In the genomic region with DNA sequence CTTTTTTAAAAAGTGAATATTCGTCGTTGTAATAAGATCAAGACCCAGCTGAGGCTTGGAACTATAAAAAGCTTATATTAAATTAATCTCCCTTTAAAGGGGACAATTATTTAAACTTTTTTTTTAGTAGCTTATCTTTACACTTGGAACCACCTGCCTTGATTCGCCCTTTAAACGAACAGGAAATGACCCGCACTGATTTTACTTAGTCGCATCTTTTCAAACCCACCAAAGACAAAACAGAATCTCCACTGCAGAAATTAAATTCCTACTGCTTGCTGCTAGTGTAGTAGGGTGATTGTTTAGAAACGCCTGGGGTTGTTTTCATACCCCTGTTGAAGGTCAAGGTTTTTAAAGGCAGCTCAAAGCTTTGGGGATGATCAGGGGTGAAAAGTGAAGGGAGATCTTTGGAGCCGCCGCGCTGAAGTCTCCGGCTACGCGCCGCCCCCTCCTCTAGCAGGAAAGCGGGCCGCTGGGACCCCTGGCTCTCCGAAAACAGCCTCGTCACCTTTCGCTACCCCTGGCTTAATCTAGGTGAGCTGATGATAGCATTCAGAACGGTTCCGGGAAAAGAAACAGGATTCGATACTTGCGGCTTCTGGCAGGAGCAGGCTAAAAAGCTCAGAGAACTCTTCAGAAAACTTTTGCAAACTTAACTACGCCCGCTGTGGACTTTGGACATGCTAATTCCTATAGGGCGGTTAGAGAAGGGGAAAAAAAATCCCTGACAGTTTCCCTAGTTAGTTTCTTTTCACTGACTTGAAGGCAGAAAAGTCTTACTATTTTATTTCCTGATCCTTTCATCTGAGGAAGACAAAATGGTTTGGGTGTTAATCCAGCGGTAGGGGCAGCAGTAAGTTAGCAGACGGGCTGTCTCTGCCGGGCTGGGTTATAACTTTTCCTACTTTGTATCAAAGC, we compare ENCODE assay signal across 8 cellular contexts.
DNase-seq lines count a peak whose midpoint lies in the region; ATAC-seq, FAIRE-seq and TF ChIP-seq lines count a peak whose summit lies in the region.

No MANE protein-coding gene starts in this region.

- in situ Hi-C loops in astrocyte of the spinal cord (cut with HindIII; ENCODE audit: low sequenced_read_pairs): no loop called here

- FAIRE-seq in D721Med (lab: Jason Lieb, UNC): no peak

- H3K27me3 Mint-ChIP-seq in CD8-positive, alpha-beta memory T cell: peaks cover 0 to 7% of the 10 kb centered on the region in 2 donors

- H3K4me3 ChIP-seq in CD8-positive, alpha-beta memory T cell (ENCODE audit: low read length): peak overlapping the region; percentile 37
- peak overlapping the region; percentile 73 for H3K4me3 ChIP-seq in astrocyte of the spinal cord (ENCODE audit: low read depth, low read length)
- peak overlapping the region; percentile 66 for H3K4me3 ChIP-seq in lung
- H3K4me3 ChIP-seq in urinary bladder (ENCODE audit: low read depth, low read length): peak overlapping the region; percentile 83

- no peaks in the 10 kb centered on the region for H3K9me3 Mint-ChIP-seq in CD8-positive, alpha-beta memory T cell

- POLR2A ChIA-PET in CD8-positive, alpha-beta memory T cell (lab: Charles Lee): interaction anchor here (1.0 kb wide), 1 partner anchor 161 kb away, joined by 5 read pairs; no protein-coding TSS in a partner anchor

- H3K27ac Mint-ChIP-seq in CD8-positive, alpha-beta memory T cell: peak overlapping the region in 7 of 8 donors; percentile 66 to 98 (median 73)

- no peaks in the 10 kb centered on the region for H3K27me3 ChIP-seq in CD8-positive, alpha-beta memory T cell (ENCODE audit: insufficient read depth, low read length, poor library complexity, severe bottlenecking)
- no peaks in the 10 kb centered on the region for H3K27me3 ChIP-seq in lung (ENCODE audit: control insufficient read depth, insufficient read depth)

- no peaks in the 10 kb centered on the region for H3K9me3 ChIP-seq in CD8-positive, alpha-beta memory T cell (ENCODE audit: low read length)
- peaks cover 0 to 2% of the 10 kb centered on the region in 2 donors for H3K9me3 ChIP-seq in lung (ENCODE audit: control insufficient read depth in 2 of 2, insufficient read depth in 1 of 2, low read length in 1 of 2)

- WGBS in lung, 2 donors: 11 to 12% methylated on average over 29 of the region's 29 CpGs
- 11% methylated on average over 29 of the region's 29 CpGs for WGBS in urinary bladder

- peak overlapping the region; percentile 88 to 99 (median 92) for H3K4me3 Mint-ChIP-seq in CD8-positive, alpha-beta memory T cell

- peak in 1 of 5 donors; percentile 34 for DNase-seq in CD8-positive, alpha-beta memory T cell
- DNase-seq in LoVo (ENCODE audit: low spot score): peak; percentile 61
- peak; percentile 41 for DNase-seq in astrocyte of the spinal cord (ENCODE audit: low read depth, low spot score)
- no peak for DNase-seq in lung (ENCODE audit: low spot score)
- no peak for DNase-seq in D721Med (ENCODE audit: insufficient read length, low spot score)
- no peak for DNase-seq in anterior cingulate cortex (lab: John Stamatoyannopoulos, UW)

- ATAC-seq in lung (ENCODE audit: insufficient read depth, low FRiP score): no peak
- no peak for ATAC-seq in HG03045 (IDR thresholded peaks at IDR 0.05; ENCODE audit: unreplicated experiment)

- CTCF ChIA-PET in CD8-positive, alpha-beta memory T cell (lab: Charles Lee): interaction anchor here (2.3 to 5.6 kb wide), 3 partner anchors 157 to 515 kb away, joined by 12 to 83 read pairs (median 12); partner anchors contain the start of gene RUNX1

- TF ChIP-seq CTCF in astrocyte of the spinal cord (IDR thresholded peaks at IDR 0.05; ENCODE audit: low read depth, low read length): no peak
- TF ChIP-seq CTCF in lung (IDR thresholded peaks at IDR 0.05; ENCODE audit: control extremely low read depth, extremely low read depth): no peak
- TF ChIP-seq CTCF in D721Med (IDR thresholded peaks at IDR 0.05; ENCODE audit: insufficient read depth, missing control alignments): no peak

- peaks cover 8% of the 10 kb centered on the region for H3K36me3 ChIP-seq in CD8-positive, alpha-beta memory T cell (ENCODE audit: insufficient read depth, low read length)
- H3K36me3 ChIP-seq in lung (ENCODE audit: control insufficient read depth in 2 of 2, insufficient read depth in 2 of 2, low read length in 2 of 2) (no peaks in the 10 kb centered on the region), urinary bladder (ENCODE audit: insufficient read depth) (no peaks in the 10 kb centered on the region)

- peaks cover 51 to 71% (median 65%) of the 10 kb centered on the region in 3 donors for H3K4me1 Mint-ChIP-seq in CD8-positive, alpha-beta memory T cell

- H3K27ac ChIP-seq in CD8-positive, alpha-beta memory T cell (ENCODE audit: low read depth, low read length): peak overlapping the region; percentile 54
- H3K27ac ChIP-seq in lung (ENCODE audit: low read depth in 1 of 2, low read length in 1 of 2) (peak overlapping the region in 1 of 2 donors; percentile 93), urinary bladder (ENCODE audit: low read depth) (peak overlapping the region; percentile 83)

- H3K4me1 ChIP-seq in CD8-positive, alpha-beta memory T cell (ENCODE audit: insufficient read depth, low read length): peaks cover 59% of the 10 kb centered on the region
- H3K4me1 ChIP-seq in lung (ENCODE audit: control insufficient read depth in 2 of 2, insufficient read depth in 2 of 2, low read length in 2 of 2) (peaks cover 0 to 5% of the 10 kb centered on the region in 2 donors), urinary bladder (ENCODE audit: insufficient read depth) (no peaks in the 10 kb centered on the region)

- peaks cover 0 to 32% (median 3%) of the 10 kb centered on the region in 3 donors for H3K36me3 Mint-ChIP-seq in CD8-positive, alpha-beta memory T cell

Comparison
In these comparisons a context has a peak if more than half of its experiments do, and no peak if none do; other contexts are left out.
1. DNase-seq: peak in LoVo (single experiment) and astrocyte of the spinal cord (single experiment); none in lung (single experiment), D721Med (single experiment) and anterior cingulate cortex (0 of 58).
2. Peak in every context shown above with its lines, with median percentiles within 50 percentile points of each other: H3K4me3 ChIP-seq.